ENCODE assay signal across 9 cellular contexts in the genomic region with DNA sequence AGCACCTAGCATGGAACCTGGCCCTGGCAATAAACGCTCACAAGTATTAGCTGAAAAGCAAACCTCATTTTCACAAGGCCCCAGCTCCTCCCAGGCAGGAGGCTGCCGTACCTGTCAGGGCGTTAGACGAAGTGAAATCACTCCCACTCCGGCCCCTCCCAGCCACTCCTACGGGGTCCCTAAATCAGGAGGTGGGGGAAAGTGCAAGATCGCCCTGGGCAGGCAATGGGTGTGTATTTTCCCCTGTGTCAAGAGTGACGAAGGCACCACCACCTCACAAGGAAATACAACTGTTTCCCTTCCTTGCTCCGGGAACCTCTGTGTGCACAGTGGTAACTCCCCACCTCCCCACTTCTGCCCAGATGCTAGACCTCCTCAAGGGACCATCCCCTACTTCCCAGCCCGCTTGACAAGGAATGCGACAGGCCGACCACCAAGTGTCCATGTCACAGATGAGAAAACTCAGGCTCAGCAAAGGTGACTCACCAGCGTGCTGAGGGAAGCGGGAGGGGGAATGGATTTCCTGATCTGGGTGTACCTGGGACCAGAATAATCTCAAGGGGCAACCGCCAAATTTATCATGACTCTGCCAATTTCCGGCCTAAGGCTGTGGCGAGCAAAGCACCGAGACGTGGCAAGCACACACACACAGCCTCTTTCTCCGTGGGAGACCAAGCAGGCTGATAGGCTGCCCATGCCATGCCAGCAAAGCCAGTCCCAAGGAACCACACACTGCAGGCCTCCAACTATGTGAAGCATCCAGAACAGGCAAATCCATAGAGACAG. TPM values are rescaled to one million over a fixed set of nuclear protein-coding genes. Genes with fewer than 3 reads are reported as not detected.
A peak's percentile ranks its signal among the peaks of the same experiment; 100 is the strongest.
DNase-seq lines count a peak whose midpoint lies in the region; ATAC-seq, FAIRE-seq and TF ChIP-seq lines count a peak whose summit lies in the region.
"Had no signal": no experiment of that assay in that cellular context is flagged by ENCODE, and none has a peak within 500 bp of the region (broad histone marks: within the 10 kb centered on the region; RNA-seq: fewer than 3 reads in every experiment).

No MANE protein-coding gene starts in this region.

- BruUV-seq in HepG2 (replicated peaks; lab: Mats Ljungman, UMichigan): no TSS peak

- CTCF ChIA-PET in HepG2 (lab: Yijun Ruan, JAX; ENCODE audit: low intra/inter-chr PET ratio, low total read pairs): no interaction called here

- H3K79me2 ChIP-seq in HepG2 (ENCODE audit: insufficient read depth, low read length): peaks cover 89% of the 10 kb centered on the region

- H3K4me3 ChIP-seq in HepG2 (replicated peaks in 1 of 3; ENCODE audit: insufficient read depth in 1 of 3, low read depth in 2 of 3, low read length in 3 of 3) (no peak overlapping the region), right lobe of liver (no peak overlapping the region)

- 96% methylated on average over 15 of the region's 20 CpGs for WGBS in HepG2 (ENCODE audit: low lambda C conversion rate)
- WGBS in right lobe of liver (ENCODE audit: insufficient coverage, low coverage, low lambda C conversion rate, missing lambda C conversion rate): 60% methylated on average over 6 of the region's 20 CpGs

- peak overlapping the region; percentile 34; the same call in 1 of the 2 replicates for H3K9ac ChIP-seq in HepG2 (ENCODE audit: insufficient read depth, low read depth, low read length)

- in situ Hi-C loops in HepG2 (cut with HindIII; ENCODE audit: extremely low pct_ligation_motif_present, low pct_unique_long_range_greater_than_20kb): no loop called here

- H3K4me1 ChIP-seq in HepG2 (ENCODE audit: insufficient read depth, low read length): peaks cover 59% of the 10 kb centered on the region
- H3K4me1 ChIP-seq in right lobe of liver: peaks cover 0 to 15% (median 5%) of the 10 kb centered on the region in 4 donors

- intact Hi-C loops in HepG2 (cut with micrococcal nuclease; ENCODE audit: unreplicated experiment) (no loop called here), right lobe of liver (cut with DNase I) (loop anchor here in 1 of 2 donors (10.0 kb wide), 1 partner anchor 57 kb away; no protein-coding TSS in a partner anchor)

- no peaks in the 10 kb centered on the region for H3K9me3 Mint-ChIP-seq in activated T-cell treated with anti-CD3 and anti-CD28 coated beads, Interleukin-2, amount 50 U/mL, for 24 hours

- H3K9me3 ChIP-seq in HepG2 (ENCODE audit: low read length) (no peaks in the 10 kb centered on the region), right lobe of liver (no peaks in the 10 kb centered on the region)

- H3K27ac ChIP-seq in HepG2 (ENCODE audit: extremely low read length, insufficient read depth, low read length): no peak overlapping the region
- no peak overlapping the region for H3K27ac ChIP-seq in right lobe of liver

- no peaks in the 10 kb centered on the region for H3K27me3 Mint-ChIP-seq in activated T-cell treated with anti-CD3 and anti-CD28 coated beads, Interleukin-2, amount 50 U/mL, for 24 hours

- ATAC-seq in HepG2 (no peak), right lobe of liver (no peak), GM19023 (IDR thresholded peaks at IDR 0.05; ENCODE audit: unreplicated experiment) (no peak)

- H3K4me2 ChIP-seq in HepG2 (ENCODE audit: low read depth, low read length): no peak overlapping the region

- H3K4me3 Mint-ChIP-seq in activated T-cell treated with anti-CD3 and anti-CD28 coated beads, Interleukin-2, amount 50 U/mL, for 24 hours: peak overlapping the region; percentile 97

- TF ChIP-seq CTCF in HepG2 (CRISPR knock-in tag; IDR thresholded peaks at IDR 0.05) (no peak), right lobe of liver (IDR thresholded peaks at IDR 0.05) (no peak)

- H3K27ac Mint-ChIP-seq in activated T-cell treated with anti-CD3 and anti-CD28 coated beads, Interleukin-2, amount 50 U/mL, for 24 hours: peak overlapping the region; percentile 97

- no peak overlapping the region for H2AFZ ChIP-seq in HepG2 (ENCODE audit: low read length)

- H3K27me3 ChIP-seq in HepG2 (ENCODE audit: control insufficient read depth in 1 of 2, insufficient read depth in 2 of 2, low read length in 2 of 2) (no peaks in the 10 kb centered on the region), right lobe of liver (no peaks in the 10 kb centered on the region)

- no peak for TF ChIP-seq POLR2A in HepG2 (IDR thresholded peaks at IDR 0.05; ENCODE audit: insufficient read depth in 1 of 2, low read depth in 2 of 2, low read length in 2 of 2)
- no peak for TF ChIP-seq POLR2A in right lobe of liver (IDR thresholded peaks at IDR 0.05)

- TF ChIP-seq EP300 in HepG2 (IDR thresholded peaks at IDR 0.05; ENCODE audit: low read depth in 2 of 2, low read length in 2 of 2): no peak
- no peak for TF ChIP-seq EP300 in HepG2 (CRISPR knock-in tag; IDR thresholded peaks at IDR 0.05; ENCODE audit: borderline replicate concordance)

- DNase-seq in HepG2 (ENCODE audit: low spot score): no peak
- DNase-seq in right lobe of liver: no peak
- peak; percentile 61 for DNase-seq in activated T-cell treated with anti-CD3 and anti-CD28 coated beads, Interleukin-2, amount 50 U/mL, for 24 hours
- DNase-seq in kidney glomerular epithelial cell (lab: John Stamatoyannopoulos, UW): peak; percentile 39
- no peak for DNase-seq in mesenteric fat pad (ENCODE audit: low spot score)
- DNase-seq in NCI-H187 (lab: John Stamatoyannopoulos, UW): no peak
- no peak for DNase-seq in effector CD8-positive, alpha-beta T cell (lab: John Stamatoyannopoulos, UW)
- DNase-seq: NCI-H1048 had no signal

- POLR2A ChIA-PET in HepG2 (lab: Yijun Ruan, JAX): interaction anchor here (0.8 kb wide), 1 partner anchor 9 kb away, joined by 3 read pairs; no protein-coding TSS in a partner anchor

- FAIRE-seq in HepG2 (lab: Jason Lieb, UNC): no peak

- peaks cover 95% of the 10 kb centered on the region for H3K36me3 Mint-ChIP-seq in activated T-cell treated with anti-CD3 and anti-CD28 coated beads, Interleukin-2, amount 50 U/mL, for 24 hours (ENCODE audit: low read depth)

- TF ChIP-seq RAD21 in HepG2 (CRISPR knock-in tag; IDR thresholded peaks at IDR 0.05): no peak

- H3K4me1 Mint-ChIP-seq in activated T-cell treated with anti-CD3 and anti-CD28 coated beads, Interleukin-2, amount 50 U/mL, for 24 hours (ENCODE audit: low read depth): peaks cover 76% of the 10 kb centered on the region

- H3K36me3 ChIP-seq in HepG2 (replicated peaks in 1 of 2; ENCODE audit: control insufficient read depth in 1 of 2, insufficient read depth in 2 of 2, low read length in 2 of 2): peaks cover 15 to 56% of the 10 kb centered on the region in 2 experiments; a peak in 4 of 5 replicates
- H3K36me3 ChIP-seq in right lobe of liver: peaks cover 0 to 3% (median 0%) of the 10 kb centered on the region in 4 donors

- H4K20me1 ChIP-seq in HepG2 (ENCODE audit: insufficient read depth, low read length): peaks cover 68% of the 10 kb centered on the region

RNA-seq across cellular contexts. Expression of gene PPP6R1, which starts 7.3 kb away (rescaled TPM):
- 23.0 and 25.8 TPM in 2 replicates for total RNA-seq in HepG2 (2016; rRNA removed; fragmentation: Illumina TruSeq; extraction: Trizol)
- total RNA-seq in HepG2 (2016; cell fraction: cytosol; rRNA removed; fragmentation: Illumina TruSeq; extraction: Trizol; ENCODE audit: low read depth): 6.5 and 7.1 TPM in 2 replicates
- total RNA-seq in HepG2 (2016; cell fraction: insoluble cytoplasmic fraction; rRNA removed; fragmentation: Illumina TruSeq; extraction: Trizol): 18.2 and 27.7 TPM in 2 replicates
- 22.9 and 23.1 TPM in 2 replicates for total RNA-seq in HepG2 (2016; cell fraction: membrane; rRNA removed; fragmentation: Illumina TruSeq; extraction: Trizol)
- 20.2 and 25.1 TPM in 2 replicates for total RNA-seq in HepG2 (2016; cell fraction: nucleus; rRNA removed; fragmentation: Illumina TruSeq; extraction: Trizol)
- 54.0 and 75.7 TPM in 2 replicates for polyA plus RNA-seq in HepG2 (2011; rRNA removed)
- 44.7 and 48.8 TPM in 2 replicates for polyA plus RNA-seq in HepG2 (2011; cell fraction: cytosol; rRNA removed)
- polyA plus RNA-seq in HepG2 (2011; cell fraction: nucleus; rRNA removed): 190 and 211 TPM in 2 replicates
- 51.7 and 56.8 TPM in 2 replicates for polyA plus RNA-seq in HepG2 (2012)
- 8.4 and 9.7 TPM in 2 replicates for polyA plus RNA-seq in HepG2 (2016; cell fraction: cytosol; fragmentation: Illumina TruSeq; extraction: Trizol; ENCODE audit: low read depth)
- polyA plus RNA-seq in HepG2 (2016; cell fraction: insoluble cytoplasmic fraction; fragmentation: Illumina TruSeq; extraction: Trizol; ENCODE audit: low read depth): 27.5 and 36.1 TPM in 2 replicates
- 20.6 and 23.5 TPM in 2 replicates for polyA plus RNA-seq in HepG2 (2016; cell fraction: membrane; fragmentation: Illumina TruSeq; extraction: Trizol; ENCODE audit: low read depth)
- polyA plus RNA-seq in HepG2 (2016; cell fraction: nucleus; fragmentation: Illumina TruSeq; extraction: Trizol; ENCODE audit: insufficient read depth, low read depth): 73.4 and 77.9 TPM in 2 replicates
- polyA minus RNA-seq in HepG2 (2011; rRNA and poly(A)+ RNA removed; ENCODE audit: low replicate concordance): 112 and 140 TPM in 2 replicates
- polyA minus RNA-seq in HepG2 (2011; cell fraction: cytosol; rRNA and poly(A)+ RNA removed): 48.9 and 57.3 TPM in 2 replicates
- 48.9 and 67.0 TPM in 2 replicates for polyA minus RNA-seq in HepG2 (2011; cell fraction: nucleus; rRNA and poly(A)+ RNA removed)
- total RNA-seq in right lobe of liver: 10 to 100 TPM; 26.4 to 39.6 (median 30.2) TPM
- total RNA-seq in mesenteric fat pad: 49.4 TPM

RNA-seq across cellular contexts. Expression of gene TMEM86B, which starts 22.9 kb away (rescaled TPM):
- 6.0 and 9.6 TPM in 2 replicates for total RNA-seq in HepG2 (2016; rRNA removed; fragmentation: Illumina TruSeq; extraction: Trizol)
- total RNA-seq in HepG2 (2016; cell fraction: cytosol; rRNA removed; fragmentation: Illumina TruSeq; extraction: Trizol; ENCODE audit: low read depth): 9.6 and 12.1 TPM in 2 replicates
- total RNA-seq in HepG2 (2016; cell fraction: insoluble cytoplasmic fraction; rRNA removed; fragmentation: Illumina TruSeq; extraction: Trizol): 6.1 and 10.1 TPM in 2 replicates
- total RNA-seq in HepG2 (2016; cell fraction: membrane; rRNA removed; fragmentation: Illumina TruSeq; extraction: Trizol): 13.1 and 18.6 TPM in 2 replicates
- total RNA-seq in HepG2 (2016; cell fraction: nucleus; rRNA removed; fragmentation: Illumina TruSeq; extraction: Trizol): 7.1 and 10.0 TPM in 2 replicates
- 7.7 and 10.7 TPM in 2 replicates for polyA plus RNA-seq in HepG2 (2011; rRNA removed)
- 6.2 and 9.1 TPM in 2 replicates for polyA plus RNA-seq in HepG2 (2011; cell fraction: cytosol; rRNA removed)
- polyA plus RNA-seq in HepG2 (2011; cell fraction: nucleus; rRNA removed): 66.7 and 95.0 TPM in 2 replicates
- 16.2 and 16.6 TPM in 2 replicates for polyA plus RNA-seq in HepG2 (2012)
- 22.1 and 25.3 TPM in 2 replicates for polyA plus RNA-seq in HepG2 (2016; cell fraction: cytosol; fragmentation: Illumina TruSeq; extraction: Trizol; ENCODE audit: low read depth)
- polyA plus RNA-seq in HepG2 (2016; cell fraction: insoluble cytoplasmic fraction; fragmentation: Illumina TruSeq; extraction: Trizol; ENCODE audit: low read depth): 8.1 and 13.8 TPM in 2 replicates
- polyA plus RNA-seq in HepG2 (2016; cell fraction: membrane; fragmentation: Illumina TruSeq; extraction: Trizol; ENCODE audit: low read depth): 27.2 and 29.7 TPM in 2 replicates
- 36.9 and 38.1 TPM in 2 replicates for polyA plus RNA-seq in HepG2 (2016; cell fraction: nucleus; fragmentation: Illumina TruSeq; extraction: Trizol; ENCODE audit: insufficient read depth, low read depth)
- 1.9 and 14.4 TPM in 2 replicates for polyA minus RNA-seq in HepG2 (2011; rRNA and poly(A)+ RNA removed; ENCODE audit: low replicate concordance)
- 2.9 and 3.2 TPM in 2 replicates for polyA minus RNA-seq in HepG2 (2011; cell fraction: cytosol; rRNA and poly(A)+ RNA removed)
- 7.1 and 7.8 TPM in 2 replicates for polyA minus RNA-seq in HepG2 (2011; cell fraction: nucleus; rRNA and poly(A)+ RNA removed)
- total RNA-seq in right lobe of liver: 10 to 100 TPM in 5 of 6 experiments, 1 to 10 TPM in 1; 8.8 to 22.2 (median 14.0) TPM
- 1.6 TPM for total RNA-seq in mesenteric fat pad

RNA-seq across cellular contexts. Expression of gene HSPBP1, which starts 28.4 kb away (rescaled TPM):
- total RNA-seq in HepG2 (2016; rRNA removed; fragmentation: Illumina TruSeq; extraction: Trizol) (33.7 and 35.9 TPM in 2 replicates), right lobe of liver (10 to 100 TPM; 11.3 to 28.3 (median 15.6) TPM), mesenteric fat pad (20.2 TPM)
- total RNA-seq in HepG2 (2016; cell fraction: cytosol; rRNA removed; fragmentation: Illumina TruSeq; extraction: Trizol; ENCODE audit: low read depth): 3.9 TPM in 2 replicates
- 32.9 and 34.5 TPM in 2 replicates for total RNA-seq in HepG2 (2016; cell fraction: insoluble cytoplasmic fraction; rRNA removed; fragmentation: Illumina TruSeq; extraction: Trizol)
- 8.1 and 8.5 TPM in 2 replicates for total RNA-seq in HepG2 (2016; cell fraction: membrane; rRNA removed; fragmentation: Illumina TruSeq; extraction: Trizol)
- 14.3 and 15.8 TPM in 2 replicates for total RNA-seq in HepG2 (2016; cell fraction: nucleus; rRNA removed; fragmentation: Illumina TruSeq; extraction: Trizol)
- polyA plus RNA-seq in HepG2 (2011; rRNA removed): 22.3 and 25.7 TPM in 2 replicates
- 19.2 and 35.4 TPM in 2 replicates for polyA plus RNA-seq in HepG2 (2011; cell fraction: cytosol; rRNA removed)
- polyA plus RNA-seq in HepG2 (2011; cell fraction: nucleus; rRNA removed): 19.5 and 22.1 TPM in 2 replicates
- polyA plus RNA-seq in HepG2 (2012): 14.9 and 21.2 TPM in 2 replicates
- polyA plus RNA-seq in HepG2 (2016; cell fraction: cytosol; fragmentation: Illumina TruSeq; extraction: Trizol; ENCODE audit: low read depth): 5.6 and 5.7 TPM in 2 replicates
- 53.4 and 56.0 TPM in 2 replicates for polyA plus RNA-seq in HepG2 (2016; cell fraction: insoluble cytoplasmic fraction; fragmentation: Illumina TruSeq; extraction: Trizol; ENCODE audit: low read depth)
- 8.9 and 9.7 TPM in 2 replicates for polyA plus RNA-seq in HepG2 (2016; cell fraction: membrane; fragmentation: Illumina TruSeq; extraction: Trizol; ENCODE audit: low read depth)
- polyA plus RNA-seq in HepG2 (2016; cell fraction: nucleus; fragmentation: Illumina TruSeq; extraction: Trizol; ENCODE audit: insufficient read depth, low read depth): 26.8 and 27.6 TPM in 2 replicates
- 33.2 and 42.3 TPM in 2 replicates for polyA minus RNA-seq in HepG2 (2011; rRNA and poly(A)+ RNA removed; ENCODE audit: low replicate concordance)
- polyA minus RNA-seq in HepG2 (2011; cell fraction: cytosol; rRNA and poly(A)+ RNA removed): 15.9 and 23.8 TPM in 2 replicates
- polyA minus RNA-seq in HepG2 (2011; cell fraction: nucleus; rRNA and poly(A)+ RNA removed): 4.6 and 6.1 TPM in 2 replicates

RNA-seq across cellular contexts. Expression of gene BRSK1, which starts 32.3 kb away (rescaled TPM):
- total RNA-seq in HepG2 (2016; rRNA removed; fragmentation: Illumina TruSeq; extraction: Trizol) (0.18 TPM in 1 of 2 replicates, not detected in the other), right lobe of liver (under 1 TPM in 3 of 6 experiments, not detected in 3; 0.20 to 0.29 (median 0.24) TPM), mesenteric fat pad (1.2 TPM)
- total RNA-seq in HepG2 (2016; cell fraction: cytosol; rRNA removed; fragmentation: Illumina TruSeq; extraction: Trizol; ENCODE audit: low read depth): not detected in 2 replicates
- total RNA-seq in HepG2 (2016; cell fraction: insoluble cytoplasmic fraction; rRNA removed; fragmentation: Illumina TruSeq; extraction: Trizol): 0.19 TPM in 1 of 2 replicates, not detected in the other
- 0.10 and 0.25 TPM in 2 replicates for total RNA-seq in HepG2 (2016; cell fraction: membrane; rRNA removed; fragmentation: Illumina TruSeq; extraction: Trizol)
- 0.60 TPM in 1 of 2 replicates, not detected in the other for total RNA-seq in HepG2 (2016; cell fraction: nucleus; rRNA removed; fragmentation: Illumina TruSeq; extraction: Trizol)
- 1.2 and 1.9 TPM in 2 replicates for polyA plus RNA-seq in HepG2 (2011; rRNA removed)
- 0.75 and 1.1 TPM in 2 replicates for polyA plus RNA-seq in HepG2 (2011; cell fraction: cytosol; rRNA removed)
- polyA plus RNA-seq in HepG2 (2011; cell fraction: nucleus; rRNA removed): 8.1 and 12.7 TPM in 2 replicates
- 0.74 and 1.1 TPM in 2 replicates for polyA plus RNA-seq in HepG2 (2012)
- polyA plus RNA-seq in HepG2 (2016; cell fraction: cytosol; fragmentation: Illumina TruSeq; extraction: Trizol; ENCODE audit: low read depth): 0.14 and 0.17 TPM in 2 replicates
- polyA plus RNA-seq in HepG2 (2016; cell fraction: insoluble cytoplasmic fraction; fragmentation: Illumina TruSeq; extraction: Trizol; ENCODE audit: low read depth): 0.20 and 0.44 TPM in 2 replicates
- 0.09 and 0.25 TPM in 2 replicates for polyA plus RNA-seq in HepG2 (2016; cell fraction: membrane; fragmentation: Illumina TruSeq; extraction: Trizol; ENCODE audit: low read depth)
- polyA plus RNA-seq in HepG2 (2016; cell fraction: nucleus; fragmentation: Illumina TruSeq; extraction: Trizol; ENCODE audit: insufficient read depth, low read depth): 0.68 and 0.79 TPM in 2 replicates
- 0.72 and 1.3 TPM in 2 replicates for polyA minus RNA-seq in HepG2 (2011; rRNA and poly(A)+ RNA removed; ENCODE audit: low replicate concordance)
- polyA minus RNA-seq in HepG2 (2011; cell fraction: cytosol; rRNA and poly(A)+ RNA removed): not detected in 2 replicates
- polyA minus RNA-seq in HepG2 (2011; cell fraction: nucleus; rRNA and poly(A)+ RNA removed): 1.0 and 1.2 TPM in 2 replicates

RNA-seq across cellular contexts. Expression of gene PTPRH, which starts 42.2 kb away (rescaled TPM):
- total RNA-seq in HepG2 (2016; rRNA removed; fragmentation: Illumina TruSeq; extraction: Trizol) (9.9 and 14.7 TPM in 2 replicates), right lobe of liver (10 to 100 TPM in 3 of 6 experiments, 1 to 10 TPM in 3; 4.2 to 25.9 (median 12.9) TPM), mesenteric fat pad (1.00 TPM)
- 1.9 and 2.0 TPM in 2 replicates for total RNA-seq in HepG2 (2016; cell fraction: cytosol; rRNA removed; fragmentation: Illumina TruSeq; extraction: Trizol; ENCODE audit: low read depth)
- 8.4 and 15.2 TPM in 2 replicates for total RNA-seq in HepG2 (2016; cell fraction: insoluble cytoplasmic fraction; rRNA removed; fragmentation: Illumina TruSeq; extraction: Trizol)
- total RNA-seq in HepG2 (2016; cell fraction: membrane; rRNA removed; fragmentation: Illumina TruSeq; extraction: Trizol): 5.0 and 5.3 TPM in 2 replicates
- total RNA-seq in HepG2 (2016; cell fraction: nucleus; rRNA removed; fragmentation: Illumina TruSeq; extraction: Trizol): 13.3 and 16.9 TPM in 2 replicates
- 125 and 166 TPM in 2 replicates for polyA plus RNA-seq in HepG2 (2011; rRNA removed)
- polyA plus RNA-seq in HepG2 (2011; cell fraction: cytosol; rRNA removed): 78.8 and 83.6 TPM in 2 replicates
- 220 and 225 TPM in 2 replicates for polyA plus RNA-seq in HepG2 (2011; cell fraction: nucleus; rRNA removed)
- 52.4 and 60.5 TPM in 2 replicates for polyA plus RNA-seq in HepG2 (2012)
- 0.66 and 0.80 TPM in 2 replicates for polyA plus RNA-seq in HepG2 (2016; cell fraction: cytosol; fragmentation: Illumina TruSeq; extraction: Trizol; ENCODE audit: low read depth)
- 5.8 and 6.3 TPM in 2 replicates for polyA plus RNA-seq in HepG2 (2016; cell fraction: insoluble cytoplasmic fraction; fragmentation: Illumina TruSeq; extraction: Trizol; ENCODE audit: low read depth)
- polyA plus RNA-seq in HepG2 (2016; cell fraction: membrane; fragmentation: Illumina TruSeq; extraction: Trizol; ENCODE audit: low read depth): 1.2 and 2.2 TPM in 2 replicates
- polyA plus RNA-seq in HepG2 (2016; cell fraction: nucleus; fragmentation: Illumina TruSeq; extraction: Trizol; ENCODE audit: insufficient read depth, low read depth): 19.3 and 22.0 TPM in 2 replicates
- polyA minus RNA-seq in HepG2 (2011; rRNA and poly(A)+ RNA removed; ENCODE audit: low replicate concordance): 4.3 and 150 TPM in 2 replicates
- polyA minus RNA-seq in HepG2 (2011; cell fraction: cytosol; rRNA and poly(A)+ RNA removed): 36.0 and 38.7 TPM in 2 replicates
- polyA minus RNA-seq in HepG2 (2011; cell fraction: nucleus; rRNA and poly(A)+ RNA removed): 84.6 and 100 TPM in 2 replicates

Comparison
In these comparisons a context has a peak if more than half of its experiments do, and no peak if none do; other contexts are left out.
1. DNase-seq: peak in activated T-cell treated with anti-CD3 and anti-CD28 coated beads, Interleukin-2, amount 50 U/mL, for 24 hours (single experiment) and kidney glomerular epithelial cell (single experiment); none in HepG2 (single experiment), right lobe of liver (0 of 3), mesenteric fat pad (single experiment), NCI-H187 (0 of 2) and effector CD8-positive, alpha-beta T cell (single experiment).